ENCODE assay signal across 21 cellular contexts in the genomic region with DNA sequence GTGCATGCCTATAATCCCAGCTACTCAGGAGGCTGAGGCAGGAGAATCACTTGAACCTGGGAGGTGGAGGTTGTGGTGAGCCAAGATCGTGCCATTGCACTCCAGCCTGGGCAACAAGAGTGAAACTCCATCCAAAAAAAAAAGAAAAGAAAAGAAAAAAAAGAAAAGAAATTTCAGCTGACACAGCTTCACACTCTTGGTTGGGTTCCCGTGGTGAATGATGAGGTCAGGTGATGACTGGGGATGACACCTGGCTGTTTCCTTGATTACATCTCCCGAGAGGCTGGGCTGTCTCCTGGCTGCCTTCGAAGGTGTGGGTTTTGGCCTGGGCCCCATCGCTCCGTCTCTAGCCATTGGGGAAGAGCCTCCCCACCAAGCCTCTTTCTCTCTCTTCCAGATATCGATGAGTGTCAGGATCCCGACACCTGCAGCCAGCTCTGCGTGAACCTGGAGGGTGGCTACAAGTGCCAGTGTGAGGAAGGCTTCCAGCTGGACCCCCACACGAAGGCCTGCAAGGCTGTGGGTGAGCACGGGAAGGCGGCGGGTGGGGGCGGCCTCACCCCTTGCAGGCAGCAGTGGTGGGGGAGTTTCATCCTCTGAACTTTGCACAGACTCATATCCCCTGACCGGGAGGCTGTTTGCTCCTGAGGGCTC. TPM values are rescaled to one million over a fixed set of nuclear protein-coding genes. Genes with fewer than 3 reads are reported as not detected.
A peak's percentile ranks its signal among the peaks of the same experiment; 100 is the strongest.
DNase-seq lines count a peak whose midpoint lies in the region; ATAC-seq, FAIRE-seq and TF ChIP-seq lines count a peak whose summit lies in the region.
"Had no signal": no experiment of that assay in that cellular context is flagged by ENCODE, and none has a peak within 500 bp of the region (broad histone marks: within the 10 kb centered on the region; RNA-seq: fewer than 3 reads in every experiment).

No MANE protein-coding gene starts in this region.

- H3K14ac ChIP-seq in H9 (ENCODE audit: insufficient read depth, low read length) (no peak overlapping the region), H1 (ENCODE audit: insufficient read length) (no peak overlapping the region)

- H2BK5ac ChIP-seq in H9 (ENCODE audit: insufficient read length, low read length), result no peak overlapping the region
- H2BK5ac ChIP-seq in H1 (ENCODE audit: low read depth, low read length), result no peak overlapping the region

- no peaks in the 10 kb centered on the region for H3K27me3 Mint-ChIP-seq in T-helper 1 cell treated with Interleukin-12 subunit alpha and Interleukin-12 subunit beta and Interleukin-4 antibody, amounts not matched to agents 30 μg/mL and 1 μg/mL, for 36 hours (ENCODE audit: low read depth)
- H3K27me3 Mint-ChIP-seq in H9 (ENCODE audit: low read depth), result no peaks in the 10 kb centered on the region
- H3K27me3 Mint-ChIP-seq: CD4-positive, alpha-beta T cell had no signal

- no peak for ATAC-seq in HG02678 (IDR thresholded peaks at IDR 0.05; ENCODE audit: unreplicated experiment)
- ATAC-seq in GM19463 (IDR thresholded peaks at IDR 0.05; ENCODE audit: unreplicated experiment), result no peak

- H2BK12ac ChIP-seq in H9 (ENCODE audit: insufficient read length, low read depth, low read length), result no peak overlapping the region
- H2BK12ac ChIP-seq in H1 (ENCODE audit: low read depth, low read length), result no peak overlapping the region

- peaks cover 2% of the 10 kb centered on the region for H3K4me1 Mint-ChIP-seq in T-helper 1 cell treated with Interleukin-12 subunit alpha and Interleukin-12 subunit beta and Interleukin-4 antibody, amounts not matched to agents 30 μg/mL and 1 μg/mL, for 36 hours (ENCODE audit: low read depth)
- no peaks in the 10 kb centered on the region for H3K4me1 Mint-ChIP-seq in H9

- no peak for TF ChIP-seq CTCF in H9 (conservative IDR thresholded peaks at IDR 0.05)
- TF ChIP-seq CTCF in H1 (IDR thresholded peaks at IDR 0.05; ENCODE audit: control extremely low read depth in 1 of 3, insufficient read depth in 1 of 3, low read depth in 1 of 3, low read length in 3 of 3), result no peak
- no peak for TF ChIP-seq CTCF in parathyroid adenoma (IDR thresholded peaks at IDR 0.05)

- no peak overlapping the region for H3K27ac ChIP-seq in H9 (ENCODE audit: insufficient read length, low read depth, low read length)
- H3K27ac ChIP-seq in H1 (ENCODE audit: low read depth, low read length), result no peak overlapping the region
- H3K27ac ChIP-seq in parathyroid adenoma, result no peak overlapping the region
- H3K27ac ChIP-seq: 22Rv1, HL-60 had no signal

- no peak overlapping the region for H3T11ph ChIP-seq in H9 (ENCODE audit: low read length)

- H3K4ac ChIP-seq in H9 (ENCODE audit: low read depth, low read length), result no peak overlapping the region
- H3K4ac ChIP-seq in H1 (replicated peaks; ENCODE audit: insufficient read length, low read depth, low read length), result no peak overlapping the region

- H3K9me3 ChIP-seq in H9 (ENCODE audit: control insufficient read depth, low read depth, low read length), result no peaks in the 10 kb centered on the region
- H3K9me3 ChIP-seq in H1 (ENCODE audit: insufficient read depth in 2 of 2, low read depth in 1 of 2, low read length in 1 of 2), result no peaks in the 10 kb centered on the region
- no peaks in the 10 kb centered on the region for H3K9me3 ChIP-seq in parathyroid adenoma (ENCODE audit: control insufficient read depth, low read length)
- H3K9me3 ChIP-seq: BE2C had no signal

- no peak overlapping the region for H3K4me3 Mint-ChIP-seq in T-helper 1 cell treated with Interleukin-12 subunit alpha and Interleukin-12 subunit beta and Interleukin-4 antibody, amounts not matched to agents 30 μg/mL and 1 μg/mL, for 36 hours
- no peak overlapping the region for H3K4me3 Mint-ChIP-seq in H9
- H3K4me3 Mint-ChIP-seq: CD4-positive, alpha-beta T cell had no signal

- H4K20me1 ChIP-seq in H9 (ENCODE audit: control insufficient read depth, insufficient read depth, insufficient read length) (peaks cover 5% of the 10 kb centered on the region), H1 (replicated peaks in 1 of 2; ENCODE audit: control insufficient read depth in 1 of 2, insufficient read depth in 2 of 2, low read length in 2 of 2) (peaks cover 8 to 33% of the 10 kb centered on the region in 2 experiments)

- no peak for FAIRE-seq in H1 (lab: Jason Lieb, UNC)
- FAIRE-seq: G401.6, GM12891, HTR-8/SVneo had no signal

- H3K4me2 ChIP-seq in H9 (ENCODE audit: insufficient read depth, insufficient read length, low read length) (no peak overlapping the region), H1 (ENCODE audit: insufficient read depth in 1 of 2, low read depth in 2 of 2, low read length in 2 of 2) (no peak overlapping the region), parathyroid adenoma (ENCODE audit: low read length) (peak overlapping the region; percentile 46)

- H3K79me1 ChIP-seq in H9 (ENCODE audit: insufficient read depth, low read depth, low read length, poor library complexity, severe bottlenecking), result no peaks in the 10 kb centered on the region
- H3K79me1 ChIP-seq in H1 (ENCODE audit: low read depth, low read length), result no peaks in the 10 kb centered on the region; the same call in 1 of the 2 replicates

- H2BK120ac ChIP-seq in H9 (ENCODE audit: low read depth, low read length, poor library complexity, severe bottlenecking) (no peak overlapping the region), H1 (replicated peaks; ENCODE audit: low read depth, low read length) (no peak overlapping the region)

- DNase-seq in T-helper 1 cell, result no peak
- DNase-seq in H9, result no peak
- DNase-seq in H1 (ENCODE audit: low read depth in 1 of 2, low spot score in 2 of 2), result no peak
- DNase-seq in DMS153 (lab: John Stamatoyannopoulos, UW), result no peak
- DNase-seq: BE2C; CD4-positive, alpha-beta T cell; HCEC 1CT; NCI-H1436; NCI-H2029 treated with DMSO at 0.1 percent for 48 hours; NCI-H446 treated with DMSO at 0.1 percent for 48 hours; NCI-H748 treated with DMSO at 0.1 percent for 48 hours; OCI-M1 had no signal

- H2AK5ac ChIP-seq in H9 (ENCODE audit: insufficient read length, low read length), result no peak overlapping the region
- H2AK5ac ChIP-seq in H1 (ENCODE audit: low read depth, low read length), result no peak overlapping the region

- H3K23ac ChIP-seq in H9 (ENCODE audit: insufficient read length, low read depth, low read length) (no peak overlapping the region), H1 (ENCODE audit: insufficient read length) (no peak overlapping the region)

- H3K4me3 ChIP-seq in H1 (ENCODE audit: extremely low read depth in 1 of 4, insufficient read depth in 2 of 4, low read depth in 3 of 4, low read length in 4 of 4) (no peak overlapping the region), parathyroid adenoma (ENCODE audit: low read depth, low read length) (no peak overlapping the region)

- no peak for TF ChIP-seq RAD21 in H1 (IDR thresholded peaks at IDR 0.05 in 1 of 2, conservative IDR thresholded peaks at IDR 0.05 in 1 of 2; ENCODE audit: low read depth in 2 of 2, low read length in 2 of 2)

- H3K27ac Mint-ChIP-seq in T-helper 1 cell treated with Interleukin-12 subunit alpha and Interleukin-12 subunit beta and Interleukin-4 antibody, amounts not matched to agents 30 μg/mL and 1 μg/mL, for 36 hours, result peak overlapping the region; percentile 26
- H3K27ac Mint-ChIP-seq in H9, result peak overlapping the region in 2 of 3 experiments; percentile 77 to 82; a peak in 4 of 7 replicates
- H3K27ac Mint-ChIP-seq: CD4-positive, alpha-beta T cell had no signal

- no peak overlapping the region for H4K91ac ChIP-seq in H9 (ENCODE audit: insufficient read length, low read depth, low read length)
- H4K91ac ChIP-seq in H1 (replicated peaks; ENCODE audit: insufficient read length, low read length), result no peak overlapping the region

- peaks cover 3% of the 10 kb centered on the region for H3K23me2 ChIP-seq in H9 (ENCODE audit: insufficient read length, low read depth, low read length, poor library complexity, severe bottlenecking)
- no peaks in the 10 kb centered on the region for H3K23me2 ChIP-seq in H1 (ENCODE audit: low read depth, low read length)

- H3K27me3 ChIP-seq in H9 (ENCODE audit: insufficient read depth, low read length), result no peaks in the 10 kb centered on the region
- no peaks in the 10 kb centered on the region for H3K27me3 ChIP-seq in H1 (replicated peaks in 1 of 4; ENCODE audit: control insufficient read depth in 3 of 4, extremely low read depth in 1 of 4, insufficient read depth in 3 of 4, low read length in 3 of 4)
- no peaks in the 10 kb centered on the region for H3K27me3 ChIP-seq in parathyroid adenoma (ENCODE audit: control insufficient read depth, insufficient read depth, low read length)
- H3K27me3 ChIP-seq: BE2C had no signal

- POLR2A ChIA-PET in H1 (lab: Charles Lee; ENCODE audit: partially characterized antibody), result no interaction called here

- no peak overlapping the region for H2BK15ac ChIP-seq in H9 (ENCODE audit: low read depth, low read length)
- H2BK15ac ChIP-seq in H1 (ENCODE audit: low read length), result no peak overlapping the region

- no peaks in the 10 kb centered on the region for H3K4me1 ChIP-seq in H9 (ENCODE audit: insufficient read depth, low read length)
- H3K4me1 ChIP-seq in H1 (replicated peaks in 1 of 4; ENCODE audit: control insufficient read depth in 3 of 4, insufficient read depth in 4 of 4, low read length in 3 of 4), result no peaks in the 10 kb centered on the region
- H3K4me1 ChIP-seq in parathyroid adenoma, result peaks cover 3% of the 10 kb centered on the region
- H3K4me1 ChIP-seq: BE2C had no signal

- H2BK20ac ChIP-seq in H9 (ENCODE audit: low read depth, low read length, poor library complexity, severe bottlenecking) (no peak overlapping the region), H1 (ENCODE audit: low read length) (no peak overlapping the region)

- H4K8ac ChIP-seq in H9 (replicated peaks; ENCODE audit: insufficient read length, low read depth, low read length) (no peak overlapping the region), H1 (ENCODE audit: extremely low read depth, insufficient read depth, low read length) (peak overlapping the region; percentile 76; the same call in 1 of the 2 replicates)

- H3K36me3 ChIP-seq in H1 (ENCODE audit: control insufficient read depth in 2 of 4, insufficient read depth in 4 of 4, low read length in 3 of 4) (peaks cover 50 to 95% (median 83%) of the 10 kb centered on the region in 4 experiments), parathyroid adenoma (ENCODE audit: control insufficient read depth, insufficient read depth, low read length) (no peaks in the 10 kb centered on the region)

- no peak overlapping the region for H4K5ac ChIP-seq in H9 (ENCODE audit: insufficient read length, low read depth, low read length)
- H4K5ac ChIP-seq in H1 (ENCODE audit: insufficient read length, low read depth, low read length), result no peak overlapping the region

- H3K56ac ChIP-seq in H9 (ENCODE audit: insufficient read length, low read depth, low read length) (no peak overlapping the region), H1 (replicated peaks; ENCODE audit: insufficient read length, low read depth, low read length) (no peak overlapping the region)

- H3K9ac ChIP-seq in H9 (ENCODE audit: extremely low read depth, insufficient read length, low read length), result no peak overlapping the region
- no peak overlapping the region for H3K9ac ChIP-seq in H1 (replicated peaks in 1 of 4; ENCODE audit: extremely low read depth in 1 of 4, low read depth in 3 of 4, low read length in 3 of 4)
- H3K9ac ChIP-seq in parathyroid adenoma, result no peak overlapping the region

- WGBS in H9 (ENCODE audit: extremely low coverage, insufficient read length, low lambda C conversion rate), result no CpG with 5 or more reads among the region's 15 CpGs
- WGBS in H1 (ENCODE audit: extremely low coverage in 1 of 2, insufficient coverage in 1 of 2, insufficient read length in 1 of 2, insufficient replicate concordance in 2 of 2, low coverage in 1 of 2, low lambda C conversion rate in 2 of 2, missing lambda C conversion rate in 1 of 2), 2 experiments, result 95% methylated on average over 14 of the region's 15 CpGs; no CpG with 5 or more reads in 1 of the 2 experiments

- H3K18ac ChIP-seq in H9 (ENCODE audit: insufficient read length, low read depth, low read length) (no peak overlapping the region), H1 (ENCODE audit: extremely low read depth, low read length) (no peak overlapping the region)

- no peak for TF ChIP-seq EP300 in H1 (IDR thresholded peaks at IDR 0.05; ENCODE audit: borderline replicate concordance in 1 of 2, low read depth in 2 of 2, low read length in 2 of 2)

- H3K9me3 Mint-ChIP-seq in T-helper 1 cell treated with Interleukin-12 subunit alpha and Interleukin-12 subunit beta and Interleukin-4 antibody, amounts not matched to agents 30 μg/mL and 1 μg/mL, for 36 hours, result no peaks in the 10 kb centered on the region
- H3K9me3 Mint-ChIP-seq in H9, result no peaks in the 10 kb centered on the region
- H3K9me3 Mint-ChIP-seq: CD4-positive, alpha-beta T cell had no signal

- H3K79me2 ChIP-seq in H9 (ENCODE audit: insufficient read depth, low read length), result 0 out of 2 replicates have a peak, but pooled peaks cover 2% of the 10 kb centered on the region
- H3K79me2 ChIP-seq in H1 (ENCODE audit: control insufficient read depth in 1 of 2, insufficient read depth in 2 of 2, low read length in 2 of 2), result peaks cover 0 to 3% of the 10 kb centered on the region in 2 experiments; a peak in 2 of 4 replicates
- H3K79me2 ChIP-seq in parathyroid adenoma, result no peaks in the 10 kb centered on the region

- no peak for TF ChIP-seq POLR2A in H1 (IDR thresholded peaks at IDR 0.05; ENCODE audit: control extremely low read depth in 1 of 2, low read depth in 2 of 2, low read length in 2 of 2)

- no peak overlapping the region for H2AFZ ChIP-seq in H9 (ENCODE audit: low read length)
- H2AFZ ChIP-seq in H1 (ENCODE audit: low read length), result no peak overlapping the region
- H2AFZ ChIP-seq in parathyroid adenoma, result peak overlapping the region; percentile 75

- CTCF ChIA-PET in H1 (lab: Charles Lee; ENCODE audit: partially characterized antibody), result interaction anchor here (0.6 to 5.1 kb wide), 3 partner anchors 15 to 122 kb away, joined by 3 to 21 read pairs (median 7); no protein-coding TSS in a partner anchor

- H3K36me3 Mint-ChIP-seq in T-helper 1 cell treated with Interleukin-12 subunit alpha and Interleukin-12 subunit beta and Interleukin-4 antibody, amounts not matched to agents 30 μg/mL and 1 μg/mL, for 36 hours (ENCODE audit: low read depth), result peaks cover 37% of the 10 kb centered on the region
- H3K36me3 Mint-ChIP-seq in H9 (ENCODE audit: insufficient read depth in 1 of 3, low read depth in 3 of 3), result peaks cover 68 to 97% (median 93%) of the 10 kb centered on the region in 3 experiments

RNA-seq across cellular contexts. Expression of gene LDLR, which starts 22.0 kb away (rescaled TPM):
- 81.3 and 92.7 TPM in 2 replicates for total RNA-seq in H9 (2021)
- total RNA-seq in H1 (2021; fragmentation: NEBNext Ultra II Directional; extraction: Animal tissue kit (Norgen Biotek cat#: 25700)), result 118 and 119 TPM in 2 replicates
- polyA plus RNA-seq in H1 (2011; rRNA removed), result 70.1 and 85.9 TPM in 2 replicates
- 53.4 TPM for polyA plus RNA-seq in H1 (2011; cell fraction: cytosol; rRNA removed)
- 101 TPM for polyA plus RNA-seq in H1 (2011; cell fraction: nucleus; rRNA removed)
- 80.2 to 99.5 TPM (median 83.2 TPM) in 4 replicates for polyA plus RNA-seq in H1 (2012, experiment 1 of 2)
- polyA plus RNA-seq in H1 (2012, experiment 2 of 2), result 59.0 TPM
- 147 TPM for polyA plus RNA-seq in H1 (2013, experiment 1 of 2)
- 142 TPM for polyA plus RNA-seq in H1 (2013, experiment 2 of 2)
- polyA minus RNA-seq in H1 (2011; rRNA and poly(A)+ RNA removed), result 153 and 180 TPM in 2 replicates
- 94.0 TPM for polyA minus RNA-seq in H1 (2011; cell fraction: cytosol; rRNA and poly(A)+ RNA removed)
- 131 TPM for polyA minus RNA-seq in H1 (2011; cell fraction: nucleus; rRNA and poly(A)+ RNA removed)

RNA-seq across cellular contexts. Expression of gene SPC24, which starts 44.3 kb away (rescaled TPM):
- total RNA-seq in H9 (2021), result 50.8 and 51.5 TPM in 2 replicates
- 42.4 and 49.9 TPM in 2 replicates for total RNA-seq in H1 (2021; fragmentation: NEBNext Ultra II Directional; extraction: Animal tissue kit (Norgen Biotek cat#: 25700))
- 17.7 and 18.0 TPM in 2 replicates for polyA plus RNA-seq in H1 (2011; rRNA removed)
- polyA plus RNA-seq in H1 (2011; cell fraction: cytosol; rRNA removed), result 22.5 TPM
- polyA plus RNA-seq in H1 (2011; cell fraction: nucleus; rRNA removed), result 21.0 TPM
- 27.9 to 43.1 TPM (median 35.3 TPM) in 4 replicates for polyA plus RNA-seq in H1 (2012, experiment 1 of 2)
- 23.8 TPM for polyA plus RNA-seq in H1 (2012, experiment 2 of 2)
- 17.6 TPM for polyA plus RNA-seq in H1 (2013, experiment 1 of 2)
- polyA plus RNA-seq in H1 (2013, experiment 2 of 2), result 17.8 TPM
- 51.5 and 68.2 TPM in 2 replicates for polyA minus RNA-seq in H1 (2011; rRNA and poly(A)+ RNA removed)
- polyA minus RNA-seq in H1 (2011; cell fraction: cytosol; rRNA and poly(A)+ RNA removed), result 66.6 TPM
- 18.5 TPM for polyA minus RNA-seq in H1 (2011; cell fraction: nucleus; rRNA and poly(A)+ RNA removed)
